17 cellular contexts compared by ENCODE assay signal in the genomic region with DNA sequence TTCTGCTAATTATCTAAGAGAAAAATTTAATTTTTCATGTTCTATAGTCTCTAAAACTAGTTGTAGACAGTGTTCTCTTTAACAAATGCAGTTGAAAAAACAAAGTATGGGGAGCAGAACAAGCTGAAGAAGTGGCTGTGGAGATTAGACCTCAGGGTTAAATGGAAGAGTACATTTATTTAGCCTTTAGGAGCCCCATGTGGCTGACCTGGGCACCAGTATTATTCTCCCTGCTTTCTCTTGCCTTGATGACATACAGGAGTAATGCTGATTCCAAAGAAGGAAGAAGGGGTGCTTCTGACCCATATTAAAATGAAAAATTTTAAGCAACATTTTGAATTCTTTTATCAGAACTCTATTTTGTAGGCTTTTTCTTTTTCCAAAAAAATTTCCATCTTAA.
DNase-seq lines count a peak whose midpoint lies in the region; ATAC-seq, FAIRE-seq and TF ChIP-seq lines count a peak whose summit lies in the region.
"Had no signal": no experiment of that assay in that cellular context is flagged by ENCODE, and none has a peak within 500 bp of the region (broad histone marks: within the 10 kb centered on the region; RNA-seq: fewer than 3 reads in every experiment).

No MANE protein-coding gene starts in this region.

- H3K27ac ChIP-seq in GM23338 (ENCODE audit: low read depth) (no peak overlapping the region), GM12878 (ENCODE audit: control insufficient read depth, insufficient read depth) (no peak overlapping the region), mesendoderm (ENCODE audit: low read depth, low read length) (no peak overlapping the region)
- H3K27ac ChIP-seq: 22Rv1, BLaER1, HL-60 had no signal

- no peak overlapping the region for H3K27ac Mint-ChIP-seq in GM23338
- no peak overlapping the region for H3K27ac Mint-ChIP-seq in activated naive CD8-positive, alpha-beta T cell treated with anti-CD3 and anti-CD28 coated beads, Interleukin-2, amount 50 U/mL, for 24 hours
- H3K27ac Mint-ChIP-seq: CD14-positive monocyte; CD4-positive, alpha-beta memory T cell had no signal

- no peaks in the 10 kb centered on the region for H3K79me1 ChIP-seq in mesendoderm (ENCODE audit: low read length)

- no peaks in the 10 kb centered on the region for H3K27me3 Mint-ChIP-seq in GM23338 (ENCODE audit: insufficient read depth, low read depth, poor library complexity)
- H3K27me3 Mint-ChIP-seq in activated naive CD8-positive, alpha-beta T cell treated with anti-CD3 and anti-CD28 coated beads, Interleukin-2, amount 50 U/mL, for 24 hours: no peaks in the 10 kb centered on the region
- H3K27me3 Mint-ChIP-seq: CD4-positive, alpha-beta memory T cell had no signal

- no peak overlapping the region for H2AFZ ChIP-seq in GM23338
- no peak overlapping the region for H2AFZ ChIP-seq in GM12878 (ENCODE audit: control insufficient read depth, low read depth, low read length)

- no peaks in the 10 kb centered on the region for H3K36me3 Mint-ChIP-seq in GM23338 (ENCODE audit: low read depth)
- H3K36me3 Mint-ChIP-seq in activated naive CD8-positive, alpha-beta T cell treated with anti-CD3 and anti-CD28 coated beads, Interleukin-2, amount 50 U/mL, for 24 hours (ENCODE audit: low read depth): no peaks in the 10 kb centered on the region
- H3K36me3 Mint-ChIP-seq: CD14-positive monocyte; CD4-positive, alpha-beta memory T cell had no signal

- peak; percentile 56 for ATAC-seq in GM23338
- ATAC-seq in GM12878: peak; percentile 29; the same call in 1 of the 3 replicates
- no peak for ATAC-seq in HG03175 (IDR thresholded peaks at IDR 0.05; ENCODE audit: unreplicated experiment)
- no peak for ATAC-seq in activated naive CD8-positive, alpha-beta T cell treated with anti-CD3 and anti-CD28 coated beads, Interleukin-2, amount 50 U/mL, for 24 hours

- intact Hi-C loops in GM12878 (cut with micrococcal nuclease; ENCODE audit: unreplicated experiment): no loop called here

- no peaks in the 10 kb centered on the region for H3K27me3 ChIP-seq in GM23338 (ENCODE audit: insufficient read depth)
- H3K27me3 ChIP-seq in GM12878 (replicated peaks in 1 of 2; ENCODE audit: control insufficient read depth in 2 of 2, insufficient read depth in 2 of 2, low read length in 1 of 2): no peaks in the 10 kb centered on the region
- no peaks in the 10 kb centered on the region for H3K27me3 ChIP-seq in mesendoderm (ENCODE audit: insufficient read depth, low read length, poor library complexity)
- H3K27me3 ChIP-seq: BLaER1 had no signal

- in situ Hi-C loops in GM12878 (cut with MboI): no loop called here

- RAD21 ChIA-PET in GM12878 (lab: Charles Lee; ENCODE audit: unreplicated experiment): interaction anchor here (0.9 to 3.2 kb wide), 6 partner anchors 13 to 38 kb away, joined by 3 to 11 read pairs (median 4); no protein-coding TSS in a partner anchor

- CTCF ChIA-PET in GM12878 (lab: Yijun Ruan, JAX): interaction anchor here (0.7 to 1.5 kb wide), 11 partner anchors 10 to 1273 kb away, joined by 3 to 5 read pairs (median 3); no protein-coding TSS in a partner anchor

- SMC1A ChIA-PET in GM12878 (lab: Charles Lee; ENCODE audit: uncharacterized antibody, unreplicated experiment): interaction anchor here (0.8 to 5.7 kb wide), 8 partner anchors 10 to 303 kb away, joined by 3 to 38 read pairs (median 4); no protein-coding TSS in a partner anchor

- no peaks in the 10 kb centered on the region for H3K36me3 ChIP-seq in GM23338 (ENCODE audit: insufficient read depth)
- no peaks in the 10 kb centered on the region for H3K36me3 ChIP-seq in GM12878 (ENCODE audit: control insufficient read depth in 2 of 2, insufficient read depth in 2 of 2, low read length in 1 of 2)
- H3K36me3 ChIP-seq in mesendoderm (ENCODE audit: control insufficient read depth, insufficient read depth, low read length): no peaks in the 10 kb centered on the region
- H3K36me3 ChIP-seq: BLaER1, HAP-1 had no signal

- no peak for TF ChIP-seq POLR2A in GM12878 (IDR thresholded peaks at IDR 0.05; ENCODE audit: low read depth, low read length)

- H3K9me2 ChIP-seq in GM23338 (ENCODE audit: insufficient read depth): no peaks in the 10 kb centered on the region

- H3F3A ChIP-seq in GM23338 (replicated peaks; ENCODE audit: low read depth): no peaks in the 10 kb centered on the region

- H2BK15ac ChIP-seq in mesendoderm (replicated peaks; ENCODE audit: low read depth): no peak overlapping the region

- H2BK120ac ChIP-seq in mesendoderm (ENCODE audit: low read depth, low read length): no peak overlapping the region

- peak; percentile 28; the same call in 1 of the 2 replicates for TF ChIP-seq RAD21 in GM12878 (IDR thresholded peaks at IDR 0.05; ENCODE audit: insufficient read depth, low read depth, low read length)

- no peak overlapping the region for H2AK5ac ChIP-seq in mesendoderm (ENCODE audit: low read length)

- no peaks in the 10 kb centered on the region for H3K9me3 ChIP-seq in GM12878 (replicated peaks; ENCODE audit: control insufficient read depth, insufficient read depth, low read length)
- H3K9me3 ChIP-seq: BLaER1, HAP-1 had no signal

- no peak overlapping the region for H3K56ac ChIP-seq in mesendoderm (ENCODE audit: low read length)

- no peak for TF ChIP-seq CTCF in GM23338 (conservative IDR thresholded peaks at IDR 0.05; ENCODE audit: low read depth in 2 of 2)
- TF ChIP-seq CTCF in GM12878 (IDR thresholded peaks at IDR 0.05 in 2 of 3, conservative IDR thresholded peaks at IDR 0.05 in 1 of 3; ENCODE audit: control insufficient read depth in 2 of 3, extremely low read depth in 1 of 3, insufficient read depth in 1 of 3, low read depth in 3 of 3, low read length in 3 of 3): no peak

- H3K4me1 ChIP-seq in GM23338 (ENCODE audit: insufficient read depth) (no peaks in the 10 kb centered on the region), GM12878 (ENCODE audit: control insufficient read depth, insufficient read depth, low read length) (no peaks in the 10 kb centered on the region), mesendoderm (ENCODE audit: control insufficient read depth, low read depth, low read length) (no peaks in the 10 kb centered on the region)
- H3K4me1 ChIP-seq: BLaER1 had no signal

- H3K4me2 ChIP-seq in GM23338: no peak overlapping the region
- H3K4me2 ChIP-seq in GM12878 (ENCODE audit: control insufficient read depth, insufficient read depth): no peak overlapping the region
- no peak overlapping the region for H3K4me2 ChIP-seq in mesendoderm (ENCODE audit: low read length)
- H3K4me2 ChIP-seq: BLaER1 had no signal

- no peak overlapping the region for H3K23ac ChIP-seq in mesendoderm (ENCODE audit: low read length)

- no peak overlapping the region for H3K18ac ChIP-seq in mesendoderm (ENCODE audit: low read length)

- H3K4me1 Mint-ChIP-seq in GM23338: peaks cover 3% of the 10 kb centered on the region; the same call in 2 of the 3 replicates
- H3K4me1 Mint-ChIP-seq in activated naive CD8-positive, alpha-beta T cell treated with anti-CD3 and anti-CD28 coated beads, Interleukin-2, amount 50 U/mL, for 24 hours: no peaks in the 10 kb centered on the region
- H3K4me1 Mint-ChIP-seq: CD14-positive monocyte; CD4-positive, alpha-beta memory T cell had no signal

- no TSS peak for BruUV-seq in GM12878 (replicated peaks; lab: Mats Ljungman, UMichigan)

- H2BK5ac ChIP-seq in mesendoderm (ENCODE audit: low read length): no peak overlapping the region

- H4K5ac ChIP-seq in mesendoderm (ENCODE audit: low read length): no peak overlapping the region

- H4K20me1 ChIP-seq in GM23338 (replicated peaks; ENCODE audit: insufficient read depth) (no peaks in the 10 kb centered on the region), GM12878 (ENCODE audit: control insufficient read depth, insufficient read depth) (no peaks in the 10 kb centered on the region)
- H4K20me1 ChIP-seq: BLaER1 had no signal

- no peaks in the 10 kb centered on the region for H3K9me3 Mint-ChIP-seq in GM23338
- H3K9me3 Mint-ChIP-seq in activated naive CD8-positive, alpha-beta T cell treated with anti-CD3 and anti-CD28 coated beads, Interleukin-2, amount 50 U/mL, for 24 hours: no peaks in the 10 kb centered on the region
- H3K9me3 Mint-ChIP-seq: CD4-positive, alpha-beta memory T cell had no signal

- no peak overlapping the region for H4K8ac ChIP-seq in mesendoderm (ENCODE audit: low read depth, low read length)

- no peak for TF ChIP-seq EP300 in GM12878 (IDR thresholded peaks at IDR 0.05; ENCODE audit: borderline replicate concordance in 1 of 2, control insufficient read depth in 1 of 2, low read depth in 2 of 2, low read length in 2 of 2)

- H3K4me3 Mint-ChIP-seq in GM23338: no peak overlapping the region
- H3K4me3 Mint-ChIP-seq in activated naive CD8-positive, alpha-beta T cell treated with anti-CD3 and anti-CD28 coated beads, Interleukin-2, amount 50 U/mL, for 24 hours: no peak overlapping the region
- H3K4me3 Mint-ChIP-seq: CD4-positive, alpha-beta memory T cell had no signal

- no peak for FAIRE-seq in GM12878 (lab: Jason Lieb, UNC)
- FAIRE-seq: H1 had no signal

- H3K4me3 ChIP-seq in GM23338 (no peak overlapping the region), GM12878 (no peak overlapping the region), mesendoderm (ENCODE audit: low read length) (no peak overlapping the region)
- H3K4me3 ChIP-seq: BLaER1, HAP-1 had no signal

- H3K9ac ChIP-seq in GM12878 (ENCODE audit: control insufficient read depth, insufficient read depth, low read length) (no peak overlapping the region), mesendoderm (ENCODE audit: low read length) (no peak overlapping the region)
- H3K9ac ChIP-seq: BLaER1 had no signal

- H3K79me2 ChIP-seq in GM23338 (replicated peaks; ENCODE audit: insufficient read depth): no peaks in the 10 kb centered on the region
- H3K79me2 ChIP-seq in GM12878 (ENCODE audit: control insufficient read depth, insufficient read depth, low read length): no peaks in the 10 kb centered on the region
- H3K79me2 ChIP-seq in mesendoderm (ENCODE audit: control insufficient read depth, insufficient read depth, low read length): no peaks in the 10 kb centered on the region

- POLR2A ChIA-PET in GM12878 (lab: Charles Lee): interaction anchor here (0.6 to 1.1 kb wide), 2 partner anchors 16 to 818 kb away, joined by 3 to 8 read pairs; no protein-coding TSS in a partner anchor

- DNase-seq in GM23338 (ENCODE audit: low spot score) (peak; percentile 11), OCI-M1 (lab: John Stamatoyannopoulos, UW) (peak; percentile 14), GM12878 (ENCODE audit: low read depth, low spot score) (no peak), mesendoderm (peak; percentile 3), NCI-H1092 (lab: John Stamatoyannopoulos, UW) (no peak)
- DNase-seq in activated naive CD8-positive, alpha-beta T cell treated with anti-CD3 and anti-CD28 coated beads, Interleukin-2, amount 50 U/mL, for 24 hours: no peak
- DNase-seq: CD4-positive, alpha-beta memory T cell; DMS153; DMS79; GDM1 had no signal

- no peak overlapping the region for H3K4ac ChIP-seq in mesendoderm (ENCODE audit: low read depth, low read length)

TF ChIP-seq in GM12878, 131 proteins besides CTCF, POLR2A, EP300 and RAD21 (continues in another document):
- TF ChIP-seq EED (IDR thresholded peaks at IDR 0.05; ENCODE audit: low read depth) (no peak), TCF3 (IDR thresholded peaks at IDR 0.05; ENCODE audit: borderline replicate concordance, insufficient read depth, low read depth, low read length) (no peak), TCF7 (IDR thresholded peaks at IDR 0.05; ENCODE audit: borderline replicate concordance) (no peak), RFX5 (IDR thresholded peaks at IDR 0.05; ENCODE audit: low read depth, low read length) (no peak), MTA3 (IDR thresholded peaks at IDR 0.05; ENCODE audit: borderline replicate concordance, low read length) (no peak)

Comparison
In these comparisons a context has a peak if more than half of its experiments do, and no peak if none do; other contexts are left out.
1. ATAC-seq: peak in GM23338 (single experiment) and GM12878 (single experiment); none in HG03175 (single experiment) and activated naive CD8-positive, alpha-beta T cell treated with anti-CD3 and anti-CD28 coated beads, Interleukin-2, amount 50 U/mL, for 24 hours (single experiment).
2. DNase-seq: peak in GM23338 (single experiment), OCI-M1 (single experiment) and mesendoderm (single experiment); none in GM12878 (single experiment), NCI-H1092 (single experiment) and activated naive CD8-positive, alpha-beta T cell treated with anti-CD3 and anti-CD28 coated beads, Interleukin-2, amount 50 U/mL, for 24 hours (single experiment).